ENCODE assay signal across 20 cellular contexts in genomic region chr17:77396610-77397009, GRCh38.
DNase-seq lines count a peak whose midpoint lies in the region; ATAC-seq lines count a peak whose summit lies in the region.
"Had no signal": no experiment of that assay in that cellular context is flagged by ENCODE, and none has a peak within 500 bp of the region (broad histone marks: within the 10 kb centered on the region; RNA-seq: fewer than 3 reads in every experiment).

No MANE protein-coding gene starts in this region.

- peaks cover 26 to 36% of the 10 kb centered on the region in 2 donors for H3K4me1 ChIP-seq in neuronal stem cell (ENCODE audit: control insufficient read depth in 2 of 2, insufficient read depth in 1 of 2, low read depth in 1 of 2, low read length in 2 of 2)

- no peak overlapping the region for H3K23ac ChIP-seq in neuronal stem cell (ENCODE audit: low read depth, low read length, poor library complexity)

- peak; percentile 87 for DNase-seq in AG20443 (ENCODE audit: low spot score)
- DNase-seq in GM03348 (ENCODE audit: low spot score), result peak; percentile 83
- DNase-seq in epidermal melanocyte (ENCODE audit: insufficient read length, low spot score), result peak; percentile 75
- no peak for DNase-seq in neuronal stem cell (ENCODE audit: low spot score)
- DNase-seq in NCI-H510A treated with DMSO at 0.1 percent for 48 hours (lab: John Stamatoyannopoulos, UW), result no peak
- DNase-seq in SHP77 treated with DMSO at 0.1 percent for 48 hours (lab: John Stamatoyannopoulos, UW), result no peak
- DNase-seq in NCI-H1694 treated with DMSO at 0.1 percent for 48 hours (lab: John Stamatoyannopoulos, UW), result no peak
- DNase-seq: activated CD4-positive, alpha-beta T cell treated with anti-CD3 and anti-CD28 coated beads for 4 hours; activated naive CD4-positive, alpha-beta T cell treated with anti-CD3 and anti-CD28 coated beads for 36 hours; activated T-cell treated with anti-CD3 and anti-CD28 coated beads for 4 hours; kidney glomerular epithelial cell; MV-4-11; NCI-H2081; NCI-H524 treated with DMSO at 0.1 percent for 48 hours; OCI-M1; stimulated activated CD4-positive, alpha-beta T cell treated with anti-CD3 and anti-CD28 coated beads, Interleukin-1b, Interleukin-23, amount 100 ng/mL, for 48 hours had no signal

- no peak overlapping the region for H3K14ac ChIP-seq in neuronal stem cell (ENCODE audit: low read length)

- no peak overlapping the region for H4K8ac ChIP-seq in neuronal stem cell (ENCODE audit: low read depth, low read length)

- ATAC-seq in GM21723 (IDR thresholded peaks at IDR 0.05; ENCODE audit: unreplicated experiment), result no peak
- ATAC-seq: K562, right cardiac atrium had no signal

- peak overlapping the region; percentile 17 for H2AK5ac ChIP-seq in neuronal stem cell (ENCODE audit: low read depth, low read length)

- H3K9ac ChIP-seq in neuronal stem cell (ENCODE audit: low read depth, low read length, poor library complexity), result peak overlapping the region; percentile 18

- WGBS in neuronal stem cell (ENCODE audit: extremely low coverage in 2 of 2, insufficient read length in 2 of 2, insufficient replicate concordance in 1 of 2), 2 donors, result no CpG with 5 or more reads among the region's 9 CpGs

- H2BK12ac ChIP-seq in neuronal stem cell (ENCODE audit: low read length), result no peak overlapping the region

- H3K4me2 ChIP-seq in neuronal stem cell (ENCODE audit: insufficient read depth, low read length, poor library complexity, severe bottlenecking), result no peak overlapping the region

- no peaks in the 10 kb centered on the region for H3K27me3 ChIP-seq in neuronal stem cell (ENCODE audit: control insufficient read depth in 3 of 3, insufficient read depth in 3 of 3, low read depth in 1 of 3, low read length in 3 of 3)
- H3K27me3 ChIP-seq: SJSA1 had no signal

- H2AFZ ChIP-seq in neuronal stem cell (ENCODE audit: low read length), result no peak overlapping the region

- peaks cover 6 to 25% of the 10 kb centered on the region in 2 donors for H3K36me3 ChIP-seq in neuronal stem cell (replicated peaks in 1 of 2; ENCODE audit: control insufficient read depth in 2 of 2, insufficient read depth in 2 of 2, low read length in 2 of 2)

- no peak overlapping the region for H3K4ac ChIP-seq in neuronal stem cell (ENCODE audit: low read length)

- no peak overlapping the region for H2BK5ac ChIP-seq in neuronal stem cell (ENCODE audit: low read length)

- H3K27ac ChIP-seq in neuronal stem cell (replicated peaks; ENCODE audit: low read length), result no peak overlapping the region
- H3K27ac ChIP-seq: SJSA1 had no signal

- peak overlapping the region; percentile 44 for H2BK15ac ChIP-seq in neuronal stem cell (ENCODE audit: low read length)

- no peak overlapping the region for H3K4me3 ChIP-seq in neuronal stem cell (ENCODE audit: low read length in 2 of 2)
- H3K4me3 ChIP-seq: K562, SJSA1 had no signal

- H3K18ac ChIP-seq in neuronal stem cell (ENCODE audit: low read length), result peak overlapping the region; percentile 56

- H3K9me3 ChIP-seq in neuronal stem cell (replicated peaks in 1 of 2; ENCODE audit: control insufficient read depth in 2 of 2, insufficient read depth in 1 of 2, low read depth in 1 of 2, low read length in 2 of 2), result peaks cover 1 to 5% of the 10 kb centered on the region in 2 donors
- H3K9me3 ChIP-seq: SJSA1 had no signal

- no peak overlapping the region for H4K91ac ChIP-seq in neuronal stem cell (ENCODE audit: low read depth, low read length, poor library complexity)

- H3K79me1 ChIP-seq in neuronal stem cell (ENCODE audit: low read depth, low read length), result peaks cover 30% of the 10 kb centered on the region

- H2BK120ac ChIP-seq in neuronal stem cell (ENCODE audit: low read depth, low read length), result no peak overlapping the region

Comparison
In these comparisons a context has a peak if more than half of its experiments do, and no peak if none do; other contexts are left out.
1. DNase-seq: peak in AG20443 (single experiment), GM03348 (single experiment) and epidermal melanocyte (single experiment); none in neuronal stem cell (single experiment), NCI-H510A treated with DMSO at 0.1 percent for 48 hours (single experiment), SHP77 treated with DMSO at 0.1 percent for 48 hours (single experiment) and NCI-H1694 treated with DMSO at 0.1 percent for 48 hours (single experiment).